Comparison of ENCODE assay signal across 9 cellular contexts in genomic region chr20:10551732-10552724, GRCh38.
DNase-seq lines count a peak whose midpoint lies in the region; ATAC-seq, FAIRE-seq and TF ChIP-seq lines count a peak whose summit lies in the region.
"Had no signal": no experiment of that assay in that cellular context is flagged by ENCODE, and none has a peak within 500 bp of the region (broad histone marks: within the 10 kb centered on the region; RNA-seq: fewer than 3 reads in every experiment).

No MANE protein-coding gene starts in this region.

- H3K79me2 ChIP-seq in HepG2 (ENCODE audit: insufficient read depth, low read length), result peaks cover 2% of the 10 kb centered on the region

- H3K27ac ChIP-seq in HepG2 (ENCODE audit: extremely low read length, insufficient read depth, low read length), result peak overlapping the region; percentile 19

- H3K9ac ChIP-seq in HepG2 (ENCODE audit: insufficient read depth, low read depth, low read length), result no peak overlapping the region

- POLR2A ChIA-PET in HepG2 (lab: Yijun Ruan, JAX), result interaction anchor here (0.9 to 2.6 kb wide), 5 partner anchors 14 to 122 kb away, joined by 3 to 13 read pairs (median 9); partner anchors contain the start of genes JAG1, MKKS and SLX4IP

- H4K20me1 ChIP-seq in HepG2 (ENCODE audit: insufficient read depth, low read length), result no peaks in the 10 kb centered on the region

- no peak for TF ChIP-seq EP300 in HepG2 (IDR thresholded peaks at IDR 0.05; ENCODE audit: low read depth in 2 of 2, low read length in 2 of 2)
- no peak for TF ChIP-seq EP300 in HepG2 (CRISPR knock-in tag; IDR thresholded peaks at IDR 0.05; ENCODE audit: borderline replicate concordance)

- CTCF ChIA-PET in HepG2 (lab: Yijun Ruan, JAX; ENCODE audit: low intra/inter-chr PET ratio, low total read pairs), result interaction anchor here (1.1 to 1.5 kb wide), 2 partner anchors 82 to 653 kb away, joined by 6 read pairs; no protein-coding TSS in a partner anchor

- H3K4me3 ChIP-seq in GM12865 (ENCODE audit: low read depth, low read length) (no peak overlapping the region), NB4 (ENCODE audit: low read depth, low read length) (no peak overlapping the region), HepG2 (replicated peaks in 1 of 3; ENCODE audit: insufficient read depth in 1 of 3, low read depth in 2 of 3, low read length in 3 of 3) (no peak overlapping the region)

- no TSS peak for BruUV-seq in HepG2 (replicated peaks; lab: Mats Ljungman, UMichigan)

- H3K4me2 ChIP-seq in HepG2 (ENCODE audit: low read depth, low read length), result no peak overlapping the region

- TF ChIP-seq POLR2A in NB4 (IDR thresholded peaks at IDR 0.05; ENCODE audit: extremely low read depth, insufficient read length) (no peak), HepG2 (IDR thresholded peaks at IDR 0.05; ENCODE audit: insufficient read depth in 1 of 2, low read depth in 2 of 2, low read length in 2 of 2) (no peak)

- TF ChIP-seq CTCF in GM12865 (IDR thresholded peaks at IDR 0.05; ENCODE audit: insufficient read depth, low read depth, low read length, missing control alignments) (no peak), NB4 (IDR thresholded peaks at IDR 0.05; ENCODE audit: low read depth, low read length) (no peak), HepG2 (CRISPR knock-in tag; IDR thresholded peaks at IDR 0.05) (no peak)

- ATAC-seq in GM21528 (IDR thresholded peaks at IDR 0.05; ENCODE audit: low FRiP score, unreplicated experiment), result peak; percentile 60
- peak; percentile 39 for ATAC-seq in HepG2

- intact Hi-C loops in HepG2 (cut with micrococcal nuclease; ENCODE audit: unreplicated experiment), result loop anchor here (2.0 to 10.0 kb wide), 4 partner anchors 53 to 393 kb away; no protein-coding TSS in a partner anchor

- H3K27me3 ChIP-seq in HepG2 (ENCODE audit: control insufficient read depth in 1 of 2, insufficient read depth in 2 of 2, low read length in 2 of 2), result no peaks in the 10 kb centered on the region

- no peak for TF ChIP-seq RAD21 in HepG2 (CRISPR knock-in tag; IDR thresholded peaks at IDR 0.05)

- H3K4me1 ChIP-seq in HepG2 (ENCODE audit: insufficient read depth, low read length), result peaks cover 79% of the 10 kb centered on the region

- in situ Hi-C loops in HepG2 (cut with HindIII; ENCODE audit: extremely low pct_ligation_motif_present, low pct_unique_long_range_greater_than_20kb), result loop anchor here (5.0 to 10.0 kb wide), 4 partner anchors 85 to 993 kb away; no protein-coding TSS in a partner anchor

- H3K9me3 ChIP-seq in HepG2 (ENCODE audit: low read length), result no peaks in the 10 kb centered on the region

- FAIRE-seq in HepG2 (lab: Jason Lieb, UNC) (no peak), urothelium cell line (lab: Jason Lieb, UNC) (no peak)

- DNase-seq in GM12865 (ENCODE audit: low read depth) (peak; percentile 41), NB4 (ENCODE audit: low read depth) (peak; percentile 74), HepG2 (ENCODE audit: low spot score) (no peak), DMS53 (lab: John Stamatoyannopoulos, UW) (no peak), urothelium cell line (ENCODE audit: low spot score) (no peak), T-helper 9 cell (no peak), ureter (ENCODE audit: low spot score) (no peak)
- DNase-seq: NCI-H2107 had no signal

- H2AFZ ChIP-seq in HepG2 (ENCODE audit: low read length), result no peak overlapping the region

- peaks cover 0 to 3% of the 10 kb centered on the region in 2 experiments; a peak in 2 of 5 replicates for H3K36me3 ChIP-seq in HepG2 (replicated peaks in 1 of 2; ENCODE audit: control insufficient read depth in 1 of 2, insufficient read depth in 2 of 2, low read length in 2 of 2)

- WGBS in HepG2 (ENCODE audit: low lambda C conversion rate), result 89% methylated on average over 8 of the region's 8 CpGs

TF ChIP-seq in HepG2, 621 proteins besides CTCF, POLR2A, EP300 and RAD21 (continues in another document):
- peak; percentile 64; the same call in 1 of the 2 replicates for TF ChIP-seq ZNF281 (CRISPR knock-in tag; IDR thresholded peaks at IDR 0.05; ENCODE audit: borderline replicate concordance)
- no peak for TF ChIP-seq THAP11 (CRISPR knock-in tag; IDR thresholded peaks at IDR 0.05)
- 0 out of 2 replicates have a peak, but pooled peaks have one; percentile 16 for TF ChIP-seq ZNF75D (CRISPR knock-in tag; IDR thresholded peaks at IDR 0.05; ENCODE audit: borderline replicate concordance)
- no peak for TF ChIP-seq PLRG1 (conservative IDR thresholded peaks at IDR 0.05)
- no peak for TF ChIP-seq BRF2 (CRISPR knock-in tag; IDR thresholded peaks at IDR 0.05)
- TF ChIP-seq CEBPG (CRISPR knock-in tag; IDR thresholded peaks at IDR 0.05), result peak; percentile 40; the same call in 1 of the 2 replicates
- TF ChIP-seq NR2F6 (IDR thresholded peaks at IDR 0.05), result no peak
- no peak for TF ChIP-seq NR2F6 (CRISPR knock-in tag; IDR thresholded peaks at IDR 0.05)
- peak; percentile 53; the same call in 1 of the 2 replicates for TF ChIP-seq CEBPB (IDR thresholded peaks at IDR 0.05; ENCODE audit: borderline replicate concordance, low read depth, low read length)
- no peak for TF ChIP-seq U2AF1 (optimal IDR thresholded peaks at IDR 0.05; ENCODE audit: low read depth, low read length)
- TF ChIP-seq STAG1 (CRISPR knock-in tag; IDR thresholded peaks at IDR 0.05), result peak; percentile 9; the same call in 1 of the 2 replicates
- TF ChIP-seq THAP7 (CRISPR knock-in tag; IDR thresholded peaks at IDR 0.05), result 0 out of 2 replicates have a peak, but pooled peaks have one; percentile 10
- no peak for TF ChIP-seq ZEB1 (IDR thresholded peaks at IDR 0.05; ENCODE audit: insufficient replicate concordance, low read depth)
- no peak for TF ChIP-seq ZNF251 (CRISPR knock-in tag; IDR thresholded peaks at IDR 0.05)
- TF ChIP-seq ISL2 (CRISPR knock-in tag; IDR thresholded peaks at IDR 0.05), result 0 out of 2 replicates have a peak, but pooled peaks have one; percentile 24
- no peak for TF ChIP-seq IRF9 (CRISPR knock-in tag; IDR thresholded peaks at IDR 0.05; ENCODE audit: borderline replicate concordance)
- no peak for TF ChIP-seq MXI1 (IDR thresholded peaks at IDR 0.05; ENCODE audit: borderline replicate concordance, low read depth, low read length)
- peak; percentile 25; the same call in 1 of the 2 replicates for TF ChIP-seq FOSL1 (CRISPR knock-in tag; IDR thresholded peaks at IDR 0.05; ENCODE audit: borderline replicate concordance)

Comparison
In these comparisons a context has a peak if more than half of its experiments do, and no peak if none do; other contexts are left out.
1. DNase-seq: peak in GM12865 (single experiment) and NB4 (single experiment); none in HepG2 (single experiment), DMS53 (single experiment), urothelium cell line (single experiment), T-helper 9 cell (single experiment) and ureter (single experiment).